17 cellular contexts compared by ENCODE assay signal in genomic region chr12:109621271-109621671, GRCh38. TPM values are rescaled to one million over a fixed set of nuclear protein-coding genes. Genes with fewer than 3 reads are reported as not detected.
DNase-seq lines count a peak whose midpoint lies in the region; ATAC-seq lines count a peak whose summit lies in the region.
"Had no signal": no experiment of that assay in that cellular context is flagged by ENCODE, and none has a peak within 500 bp of the region (broad histone marks: within the 10 kb centered on the region; RNA-seq: fewer than 3 reads in every experiment).

No MANE protein-coding gene starts in this region.

- H3K27me3 Mint-ChIP-seq in CD8-positive, alpha-beta memory T cell: peaks cover 0 to 39% of the 10 kb centered on the region in 2 donors

- no peaks in the 10 kb centered on the region for H3K4me1 ChIP-seq in CD8-positive, alpha-beta memory T cell (ENCODE audit: insufficient read depth, low read length)
- H3K4me1 ChIP-seq: Caco-2, psoas muscle had no signal

- H3K4me1 Mint-ChIP-seq in CD8-positive, alpha-beta memory T cell: peaks cover 0 to 8% (median 4%) of the 10 kb centered on the region in 3 donors

- H3K9me3 ChIP-seq in CD8-positive, alpha-beta memory T cell (ENCODE audit: low read length): no peaks in the 10 kb centered on the region
- H3K9me3 ChIP-seq: Caco-2, left ventricle myocardium inferior, psoas muscle had no signal

- CTCF ChIA-PET in CD8-positive, alpha-beta memory T cell (lab: Charles Lee): no interaction called here

- no peak overlapping the region for H3K27ac Mint-ChIP-seq in CD8-positive, alpha-beta memory T cell
- H3K27ac Mint-ChIP-seq: activated CD4-positive, alpha-beta memory T cell treated with anti-CD3 and anti-CD28 coated beads for 36 hours; stimulated activated naive CD8-positive, alpha-beta T cell treated with anti-CD3 and anti-CD28 coated beads, Interleukin-15, Interleukin-2, amounts not matched to agents 100 ng/mL and 50 ng/mL, for 24 hours had no signal

- POLR2A ChIA-PET in CD8-positive, alpha-beta memory T cell (lab: Charles Lee): no interaction called here

- H3K4me3 Mint-ChIP-seq in CD8-positive, alpha-beta memory T cell: no peak overlapping the region
- H3K4me3 Mint-ChIP-seq: activated CD4-positive, alpha-beta memory T cell treated with anti-CD3 and anti-CD28 coated beads for 36 hours; stimulated activated naive CD8-positive, alpha-beta T cell treated with anti-CD3 and anti-CD28 coated beads, Interleukin-15, Interleukin-2, amounts not matched to agents 100 ng/mL and 50 ng/mL, for 24 hours had no signal

- DNase-seq in DMS 273 (lab: John Stamatoyannopoulos, UW; ENCODE audit: unreplicated experiment) (peak; percentile 37), DMS 273 treated with DMSO at 0.1 percent for 48 hours (lab: John Stamatoyannopoulos, UW) (no peak), NCI-H1105 (lab: John Stamatoyannopoulos, UW) (peak; percentile 25), non-pigmented ciliary epithelial cell (ENCODE audit: low read depth) (peak; percentile 4), activated T-cell treated with anti-CD3 and anti-CD28 coated beads for 4 hours (no peak)
- DNase-seq in CD8-positive, alpha-beta memory T cell: no peak
- DNase-seq: activated CD4-positive, alpha-beta memory T cell treated with anti-CD3 and anti-CD28 coated beads for 36 hours; Caco-2; erythroblast; left ventricle myocardium inferior; NCI-H2029 treated with DMSO at 0.1 percent for 48 hours; psoas muscle; stimulated activated CD4-positive, alpha-beta T cell treated with anti-CD3 and anti-CD28 coated beads, Interleukin-12 subunit alpha, Interleukin-12 subunit beta, amount 100 ng/mL, for 4 hours had no signal

- H3K36me3 ChIP-seq in CD8-positive, alpha-beta memory T cell (ENCODE audit: insufficient read depth, low read length): no peaks in the 10 kb centered on the region
- H3K36me3 ChIP-seq: left ventricle myocardium inferior had no signal

- peak overlapping the region; percentile 58 for H3K27ac ChIP-seq in cingulate gyrus (ENCODE audit: low read depth, low read length)
- no peak overlapping the region for H3K27ac ChIP-seq in CD8-positive, alpha-beta memory T cell (ENCODE audit: low read depth, low read length)
- H3K27ac ChIP-seq: 22Rv1, left ventricle myocardium inferior, psoas muscle had no signal

- no peaks in the 10 kb centered on the region for H3K9me3 Mint-ChIP-seq in CD8-positive, alpha-beta memory T cell
- H3K9me3 Mint-ChIP-seq: activated CD4-positive, alpha-beta memory T cell treated with anti-CD3 and anti-CD28 coated beads for 36 hours; stimulated activated naive CD8-positive, alpha-beta T cell treated with anti-CD3 and anti-CD28 coated beads, Interleukin-15, Interleukin-2, amounts not matched to agents 100 ng/mL and 50 ng/mL, for 24 hours had no signal

- H3K27me3 ChIP-seq in CD8-positive, alpha-beta memory T cell (ENCODE audit: insufficient read depth, low read length, poor library complexity, severe bottlenecking): no peaks in the 10 kb centered on the region

- no peak overlapping the region for H3K4me3 ChIP-seq in CD8-positive, alpha-beta memory T cell (ENCODE audit: low read length)
- H3K4me3 ChIP-seq: left ventricle myocardium inferior, psoas muscle had no signal

- ATAC-seq in HG03439 (IDR thresholded peaks at IDR 0.05; ENCODE audit: unreplicated experiment): no peak
- ATAC-seq: psoas muscle had no signal

- H3K36me3 Mint-ChIP-seq in CD8-positive, alpha-beta memory T cell: no peaks in the 10 kb centered on the region
- H3K36me3 Mint-ChIP-seq: activated CD4-positive, alpha-beta memory T cell treated with anti-CD3 and anti-CD28 coated beads for 36 hours had no signal

RNA-seq across cellular contexts. Expression of gene MVK, which starts 47.7 kb away (rescaled TPM):
- 10 to 100 TPM; 14.2 to 15.8 TPM for total RNA-seq in CD8-positive, alpha-beta memory T cell
- polyA plus RNA-seq in CD8-positive, alpha-beta memory T cell: 2.6 TPM

RNA-seq across cellular contexts. Expression of gene MMAB, which starts 48.0 kb away (rescaled TPM):
- 10 to 100 TPM; 38.5 to 44.2 TPM for total RNA-seq in CD8-positive, alpha-beta memory T cell
- polyA plus RNA-seq in CD8-positive, alpha-beta memory T cell: 15.7 TPM

Comparison
In these comparisons a context has a peak if more than half of its experiments do, and no peak if none do; other contexts are left out.
1. DNase-seq: peak in DMS 273 (single experiment), NCI-H1105 (single experiment) and non-pigmented ciliary epithelial cell (single experiment); none in DMS 273 treated with DMSO at 0.1 percent for 48 hours (single experiment), activated T-cell treated with anti-CD3 and anti-CD28 coated beads for 4 hours (single experiment) and CD8-positive, alpha-beta memory T cell (0 of 5).